ENCODE assay signal across 1 cellular context in genomic region chr11:32890843-32891656, GRCh38.
TF ChIP-seq lines count a peak whose summit lies in the region.

No MANE protein-coding gene starts in this region.

TF ChIP-seq in HEK293, 187 proteins besides CTCF, POLR2A, EP300 and RAD21 (continued from another document and continues in another):
- TF ChIP-seq ZNF513 (tag by site-specific recombination; IDR thresholded peaks at IDR 0.05) (0 out of 2 replicates have a peak, but pooled peaks have one; percentile 25), ZNF670 (tag by site-specific recombination; IDR thresholded peaks at IDR 0.05; ENCODE audit: low read depth) (no peak), KLF17 (tag by site-specific recombination; IDR thresholded peaks at IDR 0.05) (no peak), GLI2 (tag by site-specific recombination; IDR thresholded peaks at IDR 0.05; ENCODE audit: borderline replicate concordance, low read depth) (peak; percentile 91), ZNF654 (tag by site-specific recombination; IDR thresholded peaks at IDR 0.05; ENCODE audit: low read depth) (no peak), ZNF335 (tag by site-specific recombination; conservative IDR thresholded peaks at IDR 0.05) (no peak), ZFP37 (tag by site-specific recombination; IDR thresholded peaks at IDR 0.05) (no peak), REST (tag by site-specific recombination; IDR thresholded peaks at IDR 0.05) (no peak), ZNF645 (tag by site-specific recombination; IDR thresholded peaks at IDR 0.05) (no peak), ZNF221 (tag by site-specific recombination; IDR thresholded peaks at IDR 0.05; ENCODE audit: borderline replicate concordance) (no peak), ZNF2 (tag by site-specific recombination; IDR thresholded peaks at IDR 0.05) (no peak), HOXD13 (CRISPR knock-in tag; IDR thresholded peaks at IDR 0.05; ENCODE audit: borderline replicate concordance) (peak; percentile 84), AEBP2 (tag by site-specific recombination; IDR thresholded peaks at IDR 0.05; ENCODE audit: borderline replicate concordance) (no peak), ZNF19 (tag by site-specific recombination; IDR thresholded peaks at IDR 0.05; ENCODE audit: low read depth) (no peak), ZBTB7A (tag by site-specific recombination; IDR thresholded peaks at IDR 0.05; ENCODE audit: low read depth) (no peak), ZNF585B (tag by site-specific recombination; IDR thresholded peaks at IDR 0.05) (no peak), SP7 (tag by site-specific recombination; IDR thresholded peaks at IDR 0.05) (peak; percentile 82), ZBTB17 (tag by site-specific recombination; IDR thresholded peaks at IDR 0.05) (no peak), ZNF140 (tag by site-specific recombination; IDR thresholded peaks at IDR 0.05) (no peak), MYNN (tag by site-specific recombination; IDR thresholded peaks at IDR 0.05; ENCODE audit: borderline replicate concordance) (no peak), SALL2 (tag by site-specific recombination; IDR thresholded peaks at IDR 0.05; ENCODE audit: borderline replicate concordance) (no peak), GFI1B (tag by site-specific recombination; IDR thresholded peaks at IDR 0.05) (peak; percentile 76; the same call in 1 of the 2 replicates), ZBTB10 (tag by site-specific recombination; IDR thresholded peaks at IDR 0.05) (no peak), ZNF202 (tag by site-specific recombination; IDR thresholded peaks at IDR 0.05; ENCODE audit: borderline replicate concordance) (no peak), ZNF26 (tag by site-specific recombination; IDR thresholded peaks at IDR 0.05) (no peak), ZNF366 (tag by site-specific recombination; conservative IDR thresholded peaks at IDR 0.05) (peak; percentile 28; the same call in 1 of the 2 replicates), KLF10 (tag by site-specific recombination; IDR thresholded peaks at IDR 0.05) (peak; percentile 65), GLI4 (tag by site-specific recombination; IDR thresholded peaks at IDR 0.05) (no peak), ZIC2 (tag by site-specific recombination; IDR thresholded peaks at IDR 0.05) (no peak), ZNF24 (tag by site-specific recombination; IDR thresholded peaks at IDR 0.05) (peak; percentile 66; the same call in 1 of the 2 replicates), ZNF777 (tag by site-specific recombination; IDR thresholded peaks at IDR 0.05; ENCODE audit: borderline replicate concordance) (no peak), KLF16 (tag by site-specific recombination; IDR thresholded peaks at IDR 0.05) (peak; percentile 37; the same call in 1 of the 2 replicates), ZNF529 (tag by site-specific recombination; IDR thresholded peaks at IDR 0.05; ENCODE audit: insufficient replicate concordance) (no peak), KLF8 (tag by site-specific recombination; IDR thresholded peaks at IDR 0.05) (peak; percentile 57), ZNF132 (tag by site-specific recombination; IDR thresholded peaks at IDR 0.05; ENCODE audit: borderline replicate concordance) (no peak)
- TF ChIP-seq, protein P1, sequence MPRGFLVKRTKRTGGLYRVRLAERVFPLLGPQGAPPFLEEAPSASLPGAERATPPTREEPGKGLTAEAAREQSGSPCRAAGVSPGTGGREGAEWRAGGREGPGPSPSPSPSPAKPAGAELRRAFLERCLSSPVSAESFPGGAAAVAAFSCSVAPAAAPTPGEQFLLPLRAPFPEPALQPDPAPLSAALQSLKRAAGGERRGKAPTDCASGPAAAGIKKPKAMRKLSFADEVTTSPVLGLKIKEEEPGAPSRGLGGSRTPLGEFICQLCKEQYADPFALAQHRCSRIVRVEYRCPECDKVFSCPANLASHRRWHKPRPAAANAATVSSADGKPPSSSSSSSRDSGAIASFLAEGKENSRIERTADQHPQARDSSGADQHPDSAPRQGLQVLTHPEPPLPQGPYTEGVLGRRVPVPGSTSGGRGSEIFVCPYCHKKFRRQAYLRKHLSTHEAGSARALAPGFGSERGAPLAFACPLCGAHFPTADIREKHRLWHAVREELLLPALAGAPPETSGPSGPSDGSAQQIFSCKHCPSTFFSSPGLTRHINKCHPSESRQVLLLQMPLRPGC (tag by site-specific recombination; IDR thresholded peaks at IDR 0.05): peak; percentile 87
- TF ChIP-seq, protein P2, sequence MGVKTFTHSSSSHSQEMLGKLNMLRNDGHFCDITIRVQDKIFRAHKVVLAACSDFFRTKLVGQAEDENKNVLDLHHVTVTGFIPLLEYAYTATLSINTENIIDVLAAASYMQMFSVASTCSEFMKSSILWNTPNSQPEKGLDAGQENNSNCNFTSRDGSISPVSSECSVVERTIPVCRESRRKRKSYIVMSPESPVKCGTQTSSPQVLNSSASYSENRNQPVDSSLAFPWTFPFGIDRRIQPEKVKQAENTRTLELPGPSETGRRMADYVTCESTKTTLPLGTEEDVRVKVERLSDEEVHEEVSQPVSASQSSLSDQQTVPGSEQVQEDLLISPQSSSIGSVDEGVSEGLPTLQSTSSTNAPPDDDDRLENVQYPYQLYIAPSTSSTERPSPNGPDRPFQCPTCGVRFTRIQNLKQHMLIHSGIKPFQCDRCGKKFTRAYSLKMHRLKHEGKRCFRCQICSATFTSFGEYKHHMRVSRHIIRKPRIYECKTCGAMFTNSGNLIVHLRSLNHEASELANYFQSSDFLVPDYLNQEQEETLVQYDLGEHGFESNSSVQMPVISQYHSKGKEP (tag by site-specific recombination; IDR thresholded peaks at IDR 0.05): peak; percentile 82
- TF ChIP-seq, protein P3, sequence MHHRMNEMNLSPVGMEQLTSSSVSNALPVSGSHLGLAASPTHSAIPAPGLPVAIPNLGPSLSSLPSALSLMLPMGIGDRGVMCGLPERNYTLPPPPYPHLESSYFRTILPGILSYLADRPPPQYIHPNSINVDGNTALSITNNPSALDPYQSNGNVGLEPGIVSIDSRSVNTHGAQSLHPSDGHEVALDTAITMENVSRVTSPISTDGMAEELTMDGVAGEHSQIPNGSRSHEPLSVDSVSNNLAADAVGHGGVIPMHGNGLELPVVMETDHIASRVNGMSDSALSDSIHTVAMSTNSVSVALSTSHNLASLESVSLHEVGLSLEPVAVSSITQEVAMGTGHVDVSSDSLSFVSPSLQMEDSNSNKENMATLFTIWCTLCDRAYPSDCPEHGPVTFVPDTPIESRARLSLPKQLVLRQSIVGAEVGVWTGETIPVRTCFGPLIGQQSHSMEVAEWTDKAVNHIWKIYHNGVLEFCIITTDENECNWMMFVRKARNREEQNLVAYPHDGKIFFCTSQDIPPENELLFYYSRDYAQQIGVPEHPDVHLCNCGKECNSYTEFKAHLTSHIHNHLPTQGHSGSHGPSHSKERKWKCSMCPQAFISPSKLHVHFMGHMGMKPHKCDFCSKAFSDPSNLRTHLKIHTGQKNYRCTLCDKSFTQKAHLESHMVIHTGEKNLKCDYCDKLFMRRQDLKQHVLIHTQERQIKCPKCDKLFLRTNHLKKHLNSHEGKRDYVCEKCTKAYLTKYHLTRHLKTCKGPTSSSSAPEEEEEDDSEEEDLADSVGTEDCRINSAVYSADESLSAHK (tag by site-specific recombination; IDR thresholded peaks at IDR 0.05): peak; percentile 85
- TF ChIP-seq, protein P4, sequence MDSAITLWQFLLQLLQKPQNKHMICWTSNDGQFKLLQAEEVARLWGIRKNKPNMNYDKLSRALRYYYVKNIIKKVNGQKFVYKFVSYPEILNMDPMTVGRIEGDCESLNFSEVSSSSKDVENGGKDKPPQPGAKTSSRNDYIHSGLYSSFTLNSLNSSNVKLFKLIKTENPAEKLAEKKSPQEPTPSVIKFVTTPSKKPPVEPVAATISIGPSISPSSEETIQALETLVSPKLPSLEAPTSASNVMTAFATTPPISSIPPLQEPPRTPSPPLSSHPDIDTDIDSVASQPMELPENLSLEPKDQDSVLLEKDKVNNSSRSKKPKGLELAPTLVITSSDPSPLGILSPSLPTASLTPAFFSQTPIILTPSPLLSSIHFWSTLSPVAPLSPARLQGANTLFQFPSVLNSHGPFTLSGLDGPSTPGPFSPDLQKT (IDR thresholded peaks at IDR 0.05; ENCODE audit: borderline replicate concordance, low read depth, low read length): no peak
